8 cellular contexts compared by ENCODE assay signal in the genomic region with DNA sequence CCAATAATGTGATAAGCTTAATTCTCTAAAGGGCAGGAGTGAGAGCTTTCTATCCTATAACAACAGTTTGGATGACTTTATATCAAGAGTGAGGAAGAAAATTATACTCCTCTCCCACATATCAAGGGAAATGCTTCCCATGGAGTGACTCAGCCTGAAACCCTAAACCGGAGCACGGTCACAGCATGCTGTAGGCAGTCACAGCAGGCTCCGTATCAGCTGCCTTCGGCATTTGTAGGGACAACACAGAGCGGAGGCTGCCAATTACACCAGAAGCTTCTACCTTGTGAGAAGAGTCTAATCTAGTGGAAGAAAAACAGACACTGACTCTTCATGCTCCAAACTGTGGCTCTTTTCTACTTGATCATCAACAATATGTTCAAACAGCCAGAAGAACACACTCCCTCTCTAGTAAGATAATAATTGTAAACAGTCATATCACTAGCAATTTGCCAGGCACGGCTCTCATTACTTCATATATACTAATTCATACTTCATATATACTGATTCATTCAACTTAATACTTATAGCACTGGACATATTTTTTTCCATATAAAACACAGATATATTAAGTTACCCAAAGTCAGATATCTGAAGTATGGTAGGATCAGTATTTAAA.
DNase-seq lines count a peak whose midpoint lies in the region; ATAC-seq and TF ChIP-seq lines count a peak whose summit lies in the region.

No MANE protein-coding gene starts in this region.

- ATAC-seq in PC-3 (peak; percentile 95), sciatic nerve (peak; percentile 55), GM18505 (IDR thresholded peaks at IDR 0.05; ENCODE audit: unreplicated experiment) (no peak)

- H3K4me2 ChIP-seq in PC-3 (ENCODE audit: low read length) = peak overlapping the region; percentile 76

- H3F3A ChIP-seq in PC-3 (ENCODE audit: low read length, unreplicated experiment) = no peaks in the 10 kb centered on the region

- peak overlapping the region; percentile 44 for H3K9ac ChIP-seq in PC-3 (ENCODE audit: low read length)

- POLR2A ChIA-PET in PC-3 (lab: Charles Lee; ENCODE audit: unreplicated experiment) = no interaction called here

- intact Hi-C loops in PC-3 (cut with micrococcal nuclease) (loop anchor here (2.0 to 10.0 kb wide), 2 partner anchors 68 to 178 kb away; no protein-coding TSS in a partner anchor), sciatic nerve (cut with DNase I) (no loop called here)

- H3K4me3 ChIP-seq in PC-3 (ENCODE audit: low read length) (peak overlapping the region; percentile 48; the same call in 1 of the 2 replicates), foreskin fibroblast (ENCODE audit: low read depth in 1 of 2, low read length in 2 of 2) (peak overlapping the region in 1 of 2 donors; percentile 34)

- no peak for TF ChIP-seq POLR2A in GM18505 (IDR thresholded peaks at IDR 0.05; ENCODE audit: borderline replicate concordance, extremely low read depth, insufficient read depth, insufficient read length)

- no peaks in the 10 kb centered on the region for H3K36me3 ChIP-seq in PC-3 (ENCODE audit: low read depth, low read length)

- CTCF ChIA-PET in PC-3 (lab: Charles Lee) = no interaction called here

- H3K79me2 ChIP-seq in PC-3 (ENCODE audit: low read length) = no peaks in the 10 kb centered on the region

- H3K4me1 ChIP-seq in PC-3 (ENCODE audit: insufficient read depth, low read length) = peaks cover 73% of the 10 kb centered on the region

- TF ChIP-seq CTCF in PC-3 (conservative IDR thresholded peaks at IDR 0.05; ENCODE audit: low read depth, low read length) (no peak), foreskin fibroblast (IDR thresholded peaks at IDR 0.05; ENCODE audit: low read depth, low read length) (no peak)

- peak; percentile 83 for DNase-seq in HT1080 (ENCODE audit: low read depth)
- DNase-seq in PC-3 = peak; percentile 84
- DNase-seq in foreskin fibroblast = peak; percentile 79 to 91
- DNase-seq in sciatic nerve (ENCODE audit: low spot score) = no peak
- no peak for DNase-seq in HuH-7.5 (ENCODE audit: low spot score)
- DNase-seq in CD1c-positive myeloid dendritic cell (ENCODE audit: extremely low spot score) = no peak
- DNase-seq in stimulated activated CD4-positive, alpha-beta T cell treated with anti-CD3 and anti-CD28 coated beads, Interleukin-4, amount 100 ng/mL, for 24 hours = no peak

- H3K27me3 ChIP-seq in PC-3 (ENCODE audit: low read length) = no peaks in the 10 kb centered on the region

- no TSS peak for BruUV-seq in PC-3 (replicated peaks; lab: Mats Ljungman, UMichigan)

- H4K20me1 ChIP-seq in PC-3 (ENCODE audit: low read length) = no peaks in the 10 kb centered on the region

- H3K9me2 ChIP-seq in PC-3 (replicated peaks; ENCODE audit: low read length) = no peaks in the 10 kb centered on the region

- peak overlapping the region; percentile 77 for H2AFZ ChIP-seq in PC-3 (ENCODE audit: low read length)

- peak overlapping the region; percentile 87 for H3K27ac ChIP-seq in PC-3 (ENCODE audit: low read length)

- no peaks in the 10 kb centered on the region for H3K9me3 ChIP-seq in PC-3 (ENCODE audit: low read length)

Comparison
In these comparisons a context has a peak if more than half of its experiments do, and no peak if none do; other contexts are left out.
1. DNase-seq: peak in HT1080 (single experiment), PC-3 (single experiment) and foreskin fibroblast (2 of 2); none in sciatic nerve (single experiment), HuH-7.5 (single experiment), CD1c-positive myeloid dendritic cell (single experiment) and stimulated activated CD4-positive, alpha-beta T cell treated with anti-CD3 and anti-CD28 coated beads, Interleukin-4, amount 100 ng/mL, for 24 hours (single experiment).